11 cellular contexts compared by ENCODE assay signal in genomic region chr17:69828087-69828486, GRCh38.
DNase-seq lines count a peak whose midpoint lies in the region; ATAC-seq and TF ChIP-seq lines count a peak whose summit lies in the region.
"Had no signal": no experiment of that assay in that cellular context is flagged by ENCODE, and none has a peak within 500 bp of the region (broad histone marks: within the 10 kb centered on the region; RNA-seq: fewer than 3 reads in every experiment).

No MANE protein-coding gene starts in this region.

- H4K20me1 ChIP-seq in osteoblast (ENCODE audit: insufficient read depth, low read length) = no peaks in the 10 kb centered on the region

- no peaks in the 10 kb centered on the region for H3K36me3 Mint-ChIP-seq in stimulated activated memory B cell treated with anti-CD40 and anti-IgM and Interleukin-4, amounts not matched to agents 10 μg/mL and 1 μg/mL and 100 μg/mL, for 72 hours
- H3K36me3 Mint-ChIP-seq: activated naive CD8-positive, alpha-beta T cell treated with anti-CD3 and anti-CD28 coated beads for 36 hours had no signal

- ATAC-seq in omental fat pad (ENCODE audit: low FRiP score) (no peak), GM21526 (IDR thresholded peaks at IDR 0.05; ENCODE audit: low FRiP score, unreplicated experiment) (no peak)
- ATAC-seq in stimulated activated memory B cell treated with anti-CD40 and anti-IgM and Interleukin-4, amounts not matched to agents 10 μg/mL and 1 μg/mL and 100 μg/mL, for 72 hours = no peak

- H3K9me3 ChIP-seq in SJSA1 (replicated peaks) (no peaks in the 10 kb centered on the region; the same call in 1 of the 2 replicates), osteoblast (ENCODE audit: low read depth, low read length) (no peaks in the 10 kb centered on the region)

- no peak for TF ChIP-seq CTCF in osteoblast (IDR thresholded peaks at IDR 0.05; ENCODE audit: extremely low read depth, low read depth, low read length)
- TF ChIP-seq CTCF in omental fat pad (IDR thresholded peaks at IDR 0.05) = no peak

- H3K79me2 ChIP-seq in osteoblast (ENCODE audit: insufficient read depth, low read length) = no peaks in the 10 kb centered on the region

- no peak overlapping the region for H2AFZ ChIP-seq in osteoblast (ENCODE audit: low read length)

- H3K27me3 ChIP-seq in SJSA1 (replicated peaks) (no peaks in the 10 kb centered on the region), osteoblast (ENCODE audit: insufficient read depth, low read length) (no peaks in the 10 kb centered on the region)

- no peak overlapping the region for H3K27ac Mint-ChIP-seq in stimulated activated memory B cell treated with anti-CD40 and anti-IgM and Interleukin-4, amounts not matched to agents 10 μg/mL and 1 μg/mL and 100 μg/mL, for 72 hours
- H3K27ac Mint-ChIP-seq: activated naive CD8-positive, alpha-beta T cell treated with anti-CD3 and anti-CD28 coated beads for 36 hours had no signal

- H3K4me3 Mint-ChIP-seq in stimulated activated memory B cell treated with anti-CD40 and anti-IgM and Interleukin-4, amounts not matched to agents 10 μg/mL and 1 μg/mL and 100 μg/mL, for 72 hours = no peak overlapping the region
- H3K4me3 Mint-ChIP-seq: activated naive CD8-positive, alpha-beta T cell treated with anti-CD3 and anti-CD28 coated beads for 36 hours had no signal

- H3K4me3 ChIP-seq in SJSA1 = no peak overlapping the region
- H3K4me3 ChIP-seq in osteoblast (ENCODE audit: insufficient read depth, low read length) = no peak overlapping the region

- DNase-seq in ELR (ENCODE audit: low read depth) (peak; percentile 67), SJSA1 (ENCODE audit: low read depth in 1 of 2, low spot score in 2 of 2) (peak; percentile 69 to 75), fibroblast of gingiva (ENCODE audit: low read depth) (peak; percentile 52), osteoblast (ENCODE audit: insufficient read length, low spot score, missing footprints) (no peak), omental fat pad (ENCODE audit: low spot score) (no peak)
- no peak for DNase-seq in central memory CD4-positive, alpha-beta T cell
- DNase-seq: activated naive CD8-positive, alpha-beta T cell treated with anti-CD3 and anti-CD28 coated beads for 36 hours; NCI-H510A treated with DMSO at 0.1 percent for 48 hours had no signal

- no peaks in the 10 kb centered on the region for H3K36me3 ChIP-seq in SJSA1
- no peaks in the 10 kb centered on the region for H3K36me3 ChIP-seq in osteoblast (ENCODE audit: insufficient read depth, low read length)

- H3K9me3 Mint-ChIP-seq in stimulated activated memory B cell treated with anti-CD40 and anti-IgM and Interleukin-4, amounts not matched to agents 10 μg/mL and 1 μg/mL and 100 μg/mL, for 72 hours = peaks cover 10% of the 10 kb centered on the region

- H3K27me3 Mint-ChIP-seq in stimulated activated memory B cell treated with anti-CD40 and anti-IgM and Interleukin-4, amounts not matched to agents 10 μg/mL and 1 μg/mL and 100 μg/mL, for 72 hours = no peaks in the 10 kb centered on the region

- H3K27ac ChIP-seq in SJSA1 (peak overlapping the region; percentile 15; the same call in 1 of the 2 replicates), osteoblast (ENCODE audit: low read depth, low read length) (no peak overlapping the region)
- H3K27ac ChIP-seq: C4-2B had no signal

- H3K4me1 ChIP-seq in SJSA1 (replicated peaks) (peaks cover 14% of the 10 kb centered on the region), osteoblast (ENCODE audit: insufficient read depth, low read length) (peaks cover 5% of the 10 kb centered on the region)

- peak overlapping the region; percentile 4 for H3K4me2 ChIP-seq in osteoblast (ENCODE audit: insufficient read depth, low read length)

- no peaks in the 10 kb centered on the region for H3K4me1 Mint-ChIP-seq in stimulated activated memory B cell treated with anti-CD40 and anti-IgM and Interleukin-4, amounts not matched to agents 10 μg/mL and 1 μg/mL and 100 μg/mL, for 72 hours
- H3K4me1 Mint-ChIP-seq: activated naive CD8-positive, alpha-beta T cell treated with anti-CD3 and anti-CD28 coated beads for 36 hours had no signal

Comparison
In these comparisons a context has a peak if more than half of its experiments do, and no peak if none do; other contexts are left out.
1. DNase-seq: peak in ELR (single experiment), SJSA1 (2 of 2) and fibroblast of gingiva (single experiment); none in osteoblast (single experiment), omental fat pad (single experiment) and central memory CD4-positive, alpha-beta T cell (single experiment).